In genomic region chr3:16739416-16740091, GRCh38 we compare ENCODE assay signal across 1 cellular context.
A peak's percentile ranks its signal among the peaks of the same experiment; 100 is the strongest.
TF ChIP-seq lines count a peak whose summit lies in the region.

No MANE protein-coding gene starts in this region.

TF ChIP-seq in SK-N-SH, 30 proteins besides CTCF, POLR2A, EP300 and RAD21 (continued from another document):
- no peak for TF ChIP-seq TEAD4 (IDR thresholded peaks at IDR 0.05; ENCODE audit: borderline replicate concordance, insufficient read depth)
- TF ChIP-seq USF1 (IDR thresholded peaks at IDR 0.05; ENCODE audit: borderline replicate concordance, low read depth): no peak
- peak; percentile 39; the same call in 1 of the 2 replicates for TF ChIP-seq YY1 (IDR thresholded peaks at IDR 0.05; ENCODE audit: low read depth)
- TF ChIP-seq ZBTB33 (IDR thresholded peaks at IDR 0.05; ENCODE audit: borderline replicate concordance, low read depth): no peak
- TF ChIP-seq REST (IDR thresholded peaks at IDR 0.05; ENCODE audit: low read depth, low read length): no peak
- TF ChIP-seq FOSL2 (IDR thresholded peaks at IDR 0.05; ENCODE audit: borderline replicate concordance, low read depth): peak; percentile 23; the same call in 1 of the 2 replicates
- TF ChIP-seq NFIC (IDR thresholded peaks at IDR 0.05; ENCODE audit: borderline replicate concordance): peak; percentile 47; the same call in 1 of the 2 replicates
- no peak for TF ChIP-seq ELF1 (IDR thresholded peaks at IDR 0.05)
